21 cellular contexts compared by ENCODE assay signal in genomic region chrX:133601116-133601515, GRCh38.
"Had no signal": no experiment of that assay in that cellular context is flagged by ENCODE, and none has a peak within 500 bp of the region (broad histone marks: within the 10 kb centered on the region; RNA-seq: fewer than 3 reads in every experiment).

No MANE protein-coding gene starts in this region.

- H3K27ac ChIP-seq: RWPE1 had no signal

- H3K4me2 ChIP-seq: SK-N-SH had no signal

- H3K9me3 ChIP-seq: SK-N-SH had no signal

- H3K4me3 Mint-ChIP-seq: IgD-negative memory B cell had no signal

- H3K9ac ChIP-seq: SK-N-SH had no signal

- H3K9me3 Mint-ChIP-seq: IgD-negative memory B cell had no signal

- H3K4me1 Mint-ChIP-seq: IgD-negative memory B cell had no signal

- H3K27ac Mint-ChIP-seq: IgD-negative memory B cell had no signal

- DNase-seq: KBM-7, MV-4-11, NCI-H1048, NCI-H1105, NCI-H1417, NCI-H1436 treated with DMSO at 0.1 percent for 48 hours, NCI-H1694, NCI-H187 treated with DMSO at 0.1 percent for 48 hours, NCI-H2029 treated with DMSO at 0.1 percent for 48 hours, NCI-H2171 treated with DMSO at 0.1 percent for 48 hours, NCI-H345, NCI-H524, NCI-H526 treated with DMSO at 0.1 percent for 48 hours, NCI-H748 treated with DMSO at 0.1 percent for 48 hours, PC-3, SHP77, SK-N-SH, SW 1271 had no signal

- ATAC-seq: Panc1, PC-3 had no signal

- H3K36me3 Mint-ChIP-seq: IgD-negative memory B cell had no signal
